2 cellular contexts compared by ENCODE assay signal in the genomic region with DNA sequence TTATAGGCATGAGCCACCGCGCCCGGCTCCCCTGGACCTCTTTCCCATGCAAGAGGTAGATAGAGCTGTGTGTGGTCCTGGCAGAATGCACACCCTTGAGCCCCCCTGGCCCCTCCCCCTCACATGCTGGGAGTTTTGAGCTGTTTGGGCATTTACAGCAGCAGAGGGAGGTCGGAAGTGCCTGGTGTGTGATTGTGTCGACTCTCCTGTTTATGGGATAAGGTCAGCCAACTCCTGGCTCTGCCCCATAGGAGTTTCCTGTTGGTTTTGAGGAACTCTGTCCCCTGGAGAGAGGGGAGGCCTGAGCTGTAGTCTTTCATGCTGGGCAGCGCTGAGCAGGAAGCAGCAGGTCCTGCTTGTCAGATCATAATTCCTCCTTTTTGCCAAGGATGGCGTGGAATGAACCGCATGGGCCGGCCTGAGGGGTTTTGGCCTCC.
A peak's percentile ranks its signal among the peaks of the same experiment; 100 is the strongest.
TF ChIP-seq lines count a peak whose summit lies in the region.

No MANE protein-coding gene starts in this region.

TF ChIP-seq in liver, 16 proteins besides CTCF, POLR2A, EP300 and RAD21:
- TF ChIP-seq HNF4G (IDR thresholded peaks at IDR 0.05) = no peak
- TF ChIP-seq FOXA1 (IDR thresholded peaks at IDR 0.05) = no peak
- TF ChIP-seq, protein P1, sequence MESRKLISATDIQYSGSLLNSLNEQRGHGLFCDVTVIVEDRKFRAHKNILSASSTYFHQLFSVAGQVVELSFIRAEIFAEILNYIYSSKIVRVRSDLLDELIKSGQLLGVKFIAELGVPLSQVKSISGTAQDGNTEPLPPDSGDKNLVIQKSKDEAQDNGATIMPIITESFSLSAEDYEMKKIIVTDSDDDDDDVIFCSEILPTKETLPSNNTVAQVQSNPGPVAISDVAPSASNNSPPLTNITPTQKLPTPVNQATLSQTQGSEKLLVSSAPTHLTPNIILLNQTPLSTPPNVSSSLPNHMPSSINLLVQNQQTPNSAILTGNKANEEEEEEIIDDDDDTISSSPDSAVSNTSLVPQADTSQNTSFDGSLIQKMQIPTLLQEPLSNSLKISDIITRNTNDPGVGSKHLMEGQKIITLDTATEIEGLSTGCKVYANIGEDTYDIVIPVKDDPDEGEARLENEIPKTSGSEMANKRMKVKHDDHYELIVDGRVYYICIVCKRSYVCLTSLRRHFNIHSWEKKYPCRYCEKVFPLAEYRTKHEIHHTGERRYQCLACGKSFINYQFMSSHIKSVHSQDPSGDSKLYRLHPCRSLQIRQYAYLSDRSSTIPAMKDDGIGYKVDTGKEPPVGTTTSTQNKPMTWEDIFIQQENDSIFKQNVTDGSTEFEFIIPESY (IDR thresholded peaks at IDR 0.05) = no peak
- peak; percentile 83 for TF ChIP-seq NR2F2 (IDR thresholded peaks at IDR 0.05)

TF ChIP-seq in H1, 55 proteins besides CTCF, POLR2A, EP300 and RAD21:
- 0 out of 4 replicates have a peak, but pooled peaks of 1 of the 2 experiments have one; percentile 68 for TF ChIP-seq HDAC2 (IDR thresholded peaks at IDR 0.05; ENCODE audit: borderline replicate concordance in 1 of 2, low read depth in 2 of 2, low read length in 2 of 2)
- TF ChIP-seq TBP (IDR thresholded peaks at IDR 0.05; ENCODE audit: low read depth, low read length) = peak; percentile 57; the same call in 1 of the 2 replicates
- TF ChIP-seq EGR1 (IDR thresholded peaks at IDR 0.05; ENCODE audit: borderline replicate concordance, low read depth, low read length) = peak; percentile 59
- TF ChIP-seq ASH2L (IDR thresholded peaks at IDR 0.05; ENCODE audit: low read length) = peak; percentile 19
- TF ChIP-seq SIRT6 (IDR thresholded peaks at IDR 0.05; ENCODE audit: low read length) = no peak
- TF ChIP-seq KDM4A (IDR thresholded peaks at IDR 0.05; ENCODE audit: low read depth, low read length, severe bottlenecking) = no peak
- TF ChIP-seq SP1 (IDR thresholded peaks at IDR 0.05; ENCODE audit: low read depth, low read length) = 0 out of 2 replicates have a peak, but pooled peaks have one; percentile 50
- TF ChIP-seq, protein P2, sequence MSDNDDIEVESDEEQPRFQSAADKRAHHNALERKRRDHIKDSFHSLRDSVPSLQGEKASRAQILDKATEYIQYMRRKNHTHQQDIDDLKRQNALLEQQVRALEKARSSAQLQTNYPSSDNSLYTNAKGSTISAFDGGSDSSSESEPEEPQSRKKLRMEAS (IDR thresholded peaks at IDR 0.05) = 0 out of 2 replicates have a peak, but pooled peaks have one; percentile 17
- no peak for TF ChIP-seq CBX8 (IDR thresholded peaks at IDR 0.05; ENCODE audit: borderline replicate concordance, low read depth, low read length)
- TF ChIP-seq TCF12 (IDR thresholded peaks at IDR 0.05; ENCODE audit: low read depth, low read length) = 0 out of 2 replicates have a peak, but pooled peaks have one; percentile 27
- no peak for TF ChIP-seq SP4 (IDR thresholded peaks at IDR 0.05; ENCODE audit: low read length)
- peak; percentile 56; the same call in 1 of the 2 replicates for TF ChIP-seq TEAD4 (IDR thresholded peaks at IDR 0.05; ENCODE audit: low read depth, low read length)
- TF ChIP-seq POU5F1 (IDR thresholded peaks at IDR 0.05; ENCODE audit: low read depth, low read length) = no peak
